In genomic region chr2:101064868-101065549, GRCh38 we compare ENCODE assay signal across 9 cellular contexts.
A peak's percentile ranks its signal among the peaks of the same experiment; 100 is the strongest.
DNase-seq lines count a peak whose midpoint lies in the region; ATAC-seq, FAIRE-seq and TF ChIP-seq lines count a peak whose summit lies in the region.
"Had no signal": no experiment of that assay in that cellular context is flagged by ENCODE, and none has a peak within 500 bp of the region (broad histone marks: within the 10 kb centered on the region; RNA-seq: fewer than 3 reads in every experiment).

No MANE protein-coding gene starts in this region.

- peak overlapping the region; percentile 17 for H3K4me3 Mint-ChIP-seq in neural crest cell
- H3K4me3 Mint-ChIP-seq in naive thymus-derived CD4-positive, alpha-beta T cell: no peak overlapping the region
- H3K4me3 Mint-ChIP-seq: T-helper 2 cell treated with Interferon-gamma antibody and Interleukin-4, amounts not matched to agents 5 μg/mL and 100 μg/mL, for 36 hours had no signal

- H3K27ac Mint-ChIP-seq in neural crest cell (ENCODE audit: unreplicated experiment): peak overlapping the region; percentile 36
- no peak overlapping the region for H3K27ac Mint-ChIP-seq in activated naive CD4-positive, alpha-beta T cell treated with anti-CD3 and anti-CD28 coated beads, Interleukin-2, amount 50 U/mL, for 72 hours
- H3K27ac Mint-ChIP-seq in naive thymus-derived CD4-positive, alpha-beta T cell: no peak overlapping the region
- H3K27ac Mint-ChIP-seq: T-helper 2 cell treated with Interferon-gamma antibody and Interleukin-4, amounts not matched to agents 5 μg/mL and 100 μg/mL, for 36 hours had no signal

- ATAC-seq in HG03135 (IDR thresholded peaks at IDR 0.05; ENCODE audit: unreplicated experiment): no peak
- ATAC-seq in activated naive CD4-positive, alpha-beta T cell treated with anti-CD3 and anti-CD28 coated beads, Interleukin-2, amount 50 U/mL, for 72 hours: no peak
- ATAC-seq in naive thymus-derived CD4-positive, alpha-beta T cell: no peak

- no peaks in the 10 kb centered on the region for H4K20me1 ChIP-seq in endothelial cell of umbilical vein (replicated peaks; ENCODE audit: control insufficient read depth, extremely low read depth, insufficient read depth, low read length)

- H3K4me1 Mint-ChIP-seq in neural crest cell: peaks cover 22% of the 10 kb centered on the region
- no peaks in the 10 kb centered on the region for H3K4me1 Mint-ChIP-seq in naive thymus-derived CD4-positive, alpha-beta T cell

- H3K9me3 Mint-ChIP-seq in neural crest cell: no peaks in the 10 kb centered on the region
- H3K9me3 Mint-ChIP-seq in activated naive CD4-positive, alpha-beta T cell treated with anti-CD3 and anti-CD28 coated beads, Interleukin-2, amount 50 U/mL, for 72 hours: no peaks in the 10 kb centered on the region
- H3K9me3 Mint-ChIP-seq in naive thymus-derived CD4-positive, alpha-beta T cell: no peaks in the 10 kb centered on the region
- H3K9me3 Mint-ChIP-seq: T-helper 2 cell treated with Interferon-gamma antibody and Interleukin-4, amounts not matched to agents 5 μg/mL and 100 μg/mL, for 36 hours had no signal

- H3K9me1 ChIP-seq in endothelial cell of umbilical vein (replicated peaks; ENCODE audit: control insufficient read depth, extremely low read depth, insufficient read depth, low read length): no peaks in the 10 kb centered on the region

- H3K36me3 Mint-ChIP-seq in neural crest cell (ENCODE audit: low read depth): no peaks in the 10 kb centered on the region
- H3K36me3 Mint-ChIP-seq in activated naive CD4-positive, alpha-beta T cell treated with anti-CD3 and anti-CD28 coated beads, Interleukin-2, amount 50 U/mL, for 72 hours: no peaks in the 10 kb centered on the region
- H3K36me3 Mint-ChIP-seq in naive thymus-derived CD4-positive, alpha-beta T cell: no peaks in the 10 kb centered on the region

- no TSS peak for BruUV-seq in endothelial cell of umbilical vein (replicated peaks; lab: Mats Ljungman, UMichigan)

- intact Hi-C loops in endothelial cell of umbilical vein (cut with micrococcal nuclease): loop anchor here (5.0 kb wide), 1 partner anchor 62 kb away; no protein-coding TSS in a partner anchor
- intact Hi-C loops in naive thymus-derived CD4-positive, alpha-beta T cell (cut with micrococcal nuclease): no loop called here

- no peak for DNase-seq in GM12892 (ENCODE audit: insufficient read length)
- peak; percentile 29 for DNase-seq in NCI-H146 (lab: John Stamatoyannopoulos, UW)
- peak; percentile 68 for DNase-seq in endothelial cell of umbilical vein (ENCODE audit: low read depth, low spot score)
- no peak for DNase-seq in neural crest cell (ENCODE audit: low read depth, low spot score)
- no peak for DNase-seq in 8988T
- no peak for DNase-seq in activated naive CD4-positive, alpha-beta T cell treated with anti-CD3 and anti-CD28 coated beads, Interleukin-2, amount 50 U/mL, for 72 hours (ENCODE audit: low spot score in 2 of 2)
- no peak for DNase-seq in naive thymus-derived CD4-positive, alpha-beta T cell

- no peaks in the 10 kb centered on the region for H3K27me3 Mint-ChIP-seq in neural crest cell (ENCODE audit: low read depth)
- H3K27me3 Mint-ChIP-seq in naive thymus-derived CD4-positive, alpha-beta T cell: no peaks in the 10 kb centered on the region

- dilution Hi-C loops in endothelial cell of umbilical vein (cut with MboI; ENCODE audit: extremely low pct_ligation_motif_present, low sequenced_read_pairs): loop anchor here (5.0 kb wide), 1 partner anchor 62 kb away; no protein-coding TSS in a partner anchor

- peaks cover 22% of the 10 kb centered on the region for H3K4me1 ChIP-seq in endothelial cell of umbilical vein (ENCODE audit: control insufficient read depth, extremely low read depth, insufficient read depth, low read length)
- H3K4me1 ChIP-seq in naive thymus-derived CD4-positive, alpha-beta T cell (ENCODE audit: control insufficient read depth in 2 of 2, insufficient read depth in 2 of 2, low read length in 2 of 2): no peaks in the 10 kb centered on the region

- H3K9ac ChIP-seq in endothelial cell of umbilical vein (replicated peaks; ENCODE audit: extremely low read depth, insufficient read depth, low read length): no peak overlapping the region

- peak; percentile 5 for FAIRE-seq in GM12892 (lab: Jason Lieb, UNC)
- no peak for FAIRE-seq in endothelial cell of umbilical vein (lab: Jason Lieb, UNC)

- POLR2A ChIA-PET in endothelial cell of umbilical vein (lab: Charles Lee): no interaction called here
- POLR2A ChIA-PET in naive thymus-derived CD4-positive, alpha-beta T cell (lab: Charles Lee): no interaction called here

- TF ChIP-seq CTCF in endothelial cell of umbilical vein (IDR thresholded peaks at IDR 0.05; ENCODE audit: extremely low read depth in 1 of 2, insufficient read depth in 1 of 2, low read depth in 1 of 2, low read length in 2 of 2) (no peak), neural crest cell (conservative IDR thresholded peaks at IDR 0.05) (no peak)

- TF ChIP-seq POLR2A in GM12892 (IDR thresholded peaks at IDR 0.05; ENCODE audit: low read depth, low read length) (no peak), endothelial cell of umbilical vein (IDR thresholded peaks at IDR 0.05; ENCODE audit: low read depth, low read length) (no peak)

- H3K27ac ChIP-seq in endothelial cell of umbilical vein (ENCODE audit: insufficient read depth, low read depth, low read length): no peak overlapping the region
- no peak overlapping the region for H3K27ac ChIP-seq in naive thymus-derived CD4-positive, alpha-beta T cell (ENCODE audit: low read depth, low read length)

- no peaks in the 10 kb centered on the region for H3K36me3 ChIP-seq in endothelial cell of umbilical vein (ENCODE audit: control insufficient read depth in 2 of 2, extremely low read depth in 1 of 2, insufficient read depth in 2 of 2, low read length in 2 of 2)
- no peaks in the 10 kb centered on the region for H3K36me3 ChIP-seq in naive thymus-derived CD4-positive, alpha-beta T cell (ENCODE audit: control insufficient read depth in 2 of 3, insufficient read depth in 3 of 3, low read length in 3 of 3)

- no peak overlapping the region for H3K4me2 ChIP-seq in endothelial cell of umbilical vein (ENCODE audit: insufficient read depth, low read length)

- CTCF ChIA-PET in endothelial cell of umbilical vein (lab: Charles Lee): interaction anchor here (1.0 to 1.5 kb wide), 5 partner anchors 9 to 140 kb away, joined by 3 to 4 read pairs (median 4); no protein-coding TSS in a partner anchor
- CTCF ChIA-PET in naive thymus-derived CD4-positive, alpha-beta T cell (lab: Charles Lee): no interaction called here

- no peaks in the 10 kb centered on the region for H3K27me3 ChIP-seq in endothelial cell of umbilical vein (ENCODE audit: control insufficient read depth in 2 of 2, insufficient read depth in 2 of 2, low read length in 2 of 2)
- no peaks in the 10 kb centered on the region for H3K27me3 ChIP-seq in naive thymus-derived CD4-positive, alpha-beta T cell (ENCODE audit: control insufficient read depth in 2 of 2, insufficient read depth in 2 of 2, low read length in 2 of 2)

- peaks cover 36% of the 10 kb centered on the region for H3K79me2 ChIP-seq in endothelial cell of umbilical vein (ENCODE audit: control insufficient read depth, insufficient read depth, low read length)

- H3K9me3 ChIP-seq in endothelial cell of umbilical vein (replicated peaks; ENCODE audit: control insufficient read depth, insufficient read depth, low read length): no peaks in the 10 kb centered on the region
- no peaks in the 10 kb centered on the region for H3K9me3 ChIP-seq in naive thymus-derived CD4-positive, alpha-beta T cell (ENCODE audit: control insufficient read depth in 2 of 3, low read length in 3 of 3)

- no peak overlapping the region for H3K4me3 ChIP-seq in endothelial cell of umbilical vein (replicated peaks in 1 of 3; ENCODE audit: insufficient read depth in 1 of 3, low read depth in 1 of 3, low read length in 3 of 3)
- no peak overlapping the region for H3K4me3 ChIP-seq in naive thymus-derived CD4-positive, alpha-beta T cell (ENCODE audit: low read length)

- H2AFZ ChIP-seq in endothelial cell of umbilical vein (ENCODE audit: low read depth, low read length): peak overlapping the region; percentile 9

TF ChIP-seq in endothelial cell of umbilical vein, 7 proteins besides CTCF, POLR2A, EP300 and RAD21:
- TF ChIP-seq JUN (IDR thresholded peaks at IDR 0.05; ENCODE audit: borderline replicate concordance, insufficient read depth, insufficient read length, low read depth) (peak; percentile 40), FOS (IDR thresholded peaks at IDR 0.05; ENCODE audit: borderline replicate concordance, insufficient read depth, low read length) (peak; percentile 53), EZH2 (IDR thresholded peaks at IDR 0.05; ENCODE audit: borderline replicate concordance, low read depth, low read length, severe bottlenecking) (no peak)

Comparison
In these comparisons a context has a peak if more than half of its experiments do, and no peak if none do; other contexts are left out.
1. DNase-seq: peak in NCI-H146 (single experiment) and endothelial cell of umbilical vein (single experiment); none in GM12892 (single experiment), neural crest cell (single experiment), 8988T (single experiment), activated naive CD4-positive, alpha-beta T cell treated with anti-CD3 and anti-CD28 coated beads, Interleukin-2, amount 50 U/mL, for 72 hours (0 of 2) and naive thymus-derived CD4-positive, alpha-beta T cell (0 of 9).